Comparison of ENCODE assay signal across 38 cellular contexts in the genomic region with DNA sequence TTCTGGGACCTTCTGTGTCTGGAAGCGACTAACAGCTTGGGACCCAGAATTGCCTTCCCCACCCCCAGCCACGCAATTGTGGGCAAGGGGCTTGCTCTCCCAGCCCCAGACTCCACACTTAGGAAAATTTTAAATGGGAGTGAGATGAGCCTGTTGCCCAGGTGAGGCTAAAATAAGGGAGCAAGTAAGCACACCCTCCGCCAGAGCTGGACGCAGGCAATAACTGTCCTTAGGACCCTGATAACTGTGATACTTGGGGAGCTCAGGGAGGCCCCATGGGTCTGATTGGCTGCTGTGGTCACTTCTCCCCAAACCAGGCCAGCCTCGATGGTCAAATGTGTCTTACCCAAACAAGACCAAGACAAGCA. TPM values are rescaled to one million over a fixed set of nuclear protein-coding genes. Genes with fewer than 3 reads are reported as not detected.
"Had no signal": no experiment of that assay in that cellular context is flagged by ENCODE, and none has a peak within 500 bp of the region (broad histone marks: within the 10 kb centered on the region; RNA-seq: fewer than 3 reads in every experiment).

No MANE protein-coding gene starts in this region.

- H3K36me3 ChIP-seq: MG63 had no signal

- H3K27me3 ChIP-seq: MG63 had no signal

- H3K4me2 ChIP-seq: KMS-11 had no signal

- H3K27ac ChIP-seq: KMS-11 had no signal

- H3K4me3 ChIP-seq: MG63 had no signal

- DNase-seq: Karpas-422, Kasumi-1, MG63, MM.1S, MV-4-11, NCI-H1048, NCI-H1092, NCI-H1092 treated with DMSO at 0.1 percent for 48 hours, NCI-H1105, NCI-H1105 treated with DMSO at 0.1 percent for 48 hours, NCI-H1417, NCI-H1417 treated with DMSO at 0.1 percent for 48 hours, NCI-H1436, NCI-H1436 treated with DMSO at 0.1 percent for 48 hours, NCI-H146, NCI-H1694, NCI-H1694 treated with DMSO at 0.1 percent for 48 hours, NCI-H187, NCI-H187 treated with DMSO at 0.1 percent for 48 hours, NCI-H1930, NCI-H2029, NCI-H2029 treated with DMSO at 0.1 percent for 48 hours, NCI-H2081, NCI-H2081 treated with DMSO at 0.1 percent for 48 hours, NCI-H2107, NCI-H2171, NCI-H2171 treated with DMSO at 0.1 percent for 48 hours, NCI-H2227 treated with DMSO at 0.1 percent for 48 hours, NCI-H226, NCI-H345, NCI-H446, NCI-H446 treated with DMSO at 0.1 percent for 48 hours, NCI-H510A had no signal

- H3K9me3 ChIP-seq: MG63 had no signal

RNA-seq across cellular contexts. Expression of gene ABO, which starts 13.3 kb away (rescaled TPM):
- total RNA-seq: LHCN-M2, M059J, MCF 10A, NCI-H460 had no signal

RNA-seq across cellular contexts. Expression of gene OBP2B, which starts 52.7 kb away (rescaled TPM):
- total RNA-seq: LHCN-M2, M059J, MCF 10A, NCI-H460 had no signal
